In genomic region chr22:46606886-46607285, GRCh38 we compare ENCODE assay signal across 34 cellular contexts.
"Had no signal": no experiment of that assay in that cellular context is flagged by ENCODE, and none has a peak within 500 bp of the region (broad histone marks: within the 10 kb centered on the region; RNA-seq: fewer than 3 reads in every experiment).

No MANE protein-coding gene starts in this region.

- H3K36me3 Mint-ChIP-seq: activated naive CD4-positive, alpha-beta T cell treated with anti-CD3 and anti-CD28 coated beads, Interleukin-2, amount 50 U/mL, for 24 hours; activated naive CD8-positive, alpha-beta T cell; T-cell had no signal

- H3K9me3 Mint-ChIP-seq: activated B cell treated with CpG ODN at 0.5 μM for 24 hours; activated CD4-positive, alpha-beta memory T cell treated with anti-CD3 and anti-CD28 coated beads for 36 hours; activated CD4-positive, alpha-beta T cell treated with anti-CD3 and anti-CD28 coated beads, Interleukin-2, amount 10 ng/mL, durations not matched to agents 24 days and 14 days; activated naive CD4-positive, alpha-beta T cell treated with anti-CD3 and anti-CD28 coated beads, Interleukin-2, amount 50 U/mL, for 24 hours; activated naive CD8-positive, alpha-beta T cell treated with anti-CD3 and anti-CD28 coated beads, Interleukin-2, amount 10 ng/mL, durations not matched to agents 7 days and 5 days; activated T-cell treated with anti-CD3 and anti-CD28 coated beads, Interleukin-2, amount 50 U/mL, for 4 hours; activated T-cell treated with anti-CD3 and anti-CD28 coated beads, Interleukin-2, amount 50 U/mL, for 72 hours; activated T-helper 1 cell treated with anti-CD3 and anti-CD28 coated beads, Interleukin-12 subunit alpha, Interleukin-12 subunit beta, Interleukin-2, Interleukin-4 antibody, amounts not matched to agents 30 ng/mL and 10 ng/mL and 1 ng/mL, durations not matched to agents 14 hours and 24 hours and 36 hours; activated T-helper 17 cell treated with anti-CD3 and anti-CD28 coated beads, Interleukin-2, amount 50 U/mL, for 72 hours; central memory CD8-positive, alpha-beta T cell; T-cell had no signal

- H3K4me3 ChIP-seq: ascending aorta, cardiac muscle cell had no signal

- H3K27me3 Mint-ChIP-seq: activated B cell treated with CpG ODN at 0.5 μM for 24 hours; activated CD4-positive, alpha-beta memory T cell treated with anti-CD3 and anti-CD28 coated beads for 36 hours; activated CD4-positive, alpha-beta T cell treated with anti-CD3 and anti-CD28 coated beads, Interleukin-2, amount 10 ng/mL, durations not matched to agents 24 days and 14 days; activated CD8-positive, alpha-beta T cell treated with anti-CD3 and anti-CD28 coated beads for 36 hours; activated naive CD4-positive, alpha-beta T cell treated with anti-CD3 and anti-CD28 coated beads, Interleukin-2, amount 50 U/mL, for 24 hours; activated naive CD8-positive, alpha-beta T cell; activated naive CD8-positive, alpha-beta T cell treated with anti-CD3 and anti-CD28 coated beads, Interleukin-2, amount 50 U/mL, for 24 hours; activated T-helper 17 cell treated with anti-CD3 and anti-CD28 coated beads, Interleukin-2, amount 50 U/mL, for 72 hours; central memory CD8-positive, alpha-beta T cell; T-cell; T-helper 17 cell had no signal

- DNase-seq: activated B cell treated with CpG ODN at 0.5 μM for 24 hours; activated CD4-positive, alpha-beta memory T cell treated with anti-CD3 and anti-CD28 coated beads for 36 hours; activated CD4-positive, alpha-beta T cell treated with anti-CD3 and anti-CD28 coated beads for 4 hours; activated CD4-positive, alpha-beta T cell treated with anti-CD3 and anti-CD28 coated beads, Interleukin-2, amount 10 ng/mL, durations not matched to agents 24 days and 14 days; activated CD4-positive, alpha-beta T cell treated with anti-CD3 and anti-CD28 coated beads, Interleukin-2, amount 50 U/mL, for 1 hour; activated CD4-positive, alpha-beta T cell treated with anti-CD3 and anti-CD28 coated beads, Interleukin-2, amount 50 U/mL, for 4 hours; activated CD4-positive, CD25-positive, alpha-beta regulatory T cell treated with anti-CD3 and anti-CD28 coated beads, Interleukin-2, amount 50 U/mL, for 72 hours; activated CD8-positive, alpha-beta memory T cell treated with anti-CD3 and anti-CD28 coated beads, Interleukin-2, amount 50 U/mL, for 4 hours; activated CD8-positive, alpha-beta T cell treated with anti-CD3 and anti-CD28 coated beads for 36 hours; activated effector memory CD4-positive, alpha-beta T cell treated with anti-CD3 and anti-CD28 coated beads, Interleukin-2, amount 50 U/mL, for 16 hours; activated gamma-delta T cell treated with Interleukin-2 at 50 U/mL for 16 hours; activated naive CD4-positive, alpha-beta T cell; activated naive CD4-positive, alpha-beta T cell treated with anti-CD3 and anti-CD28 coated beads for 36 hours; activated naive CD8-positive, alpha-beta T cell treated with anti-CD3 and anti-CD28 coated beads, Interleukin-2, amount 10 ng/mL, durations not matched to agents 7 days and 5 days; activated naive CD8-positive, alpha-beta T cell treated with anti-CD3 and anti-CD28 coated beads, Interleukin-2, amount 50 U/mL, for 24 hours; activated T-cell treated with anti-CD3 and anti-CD28 coated beads for 4 hours; activated T-cell treated with anti-CD3 and anti-CD28 coated beads, Interleukin-2, amount 50 U/mL, for 1 hour; activated T-cell treated with anti-CD3 and anti-CD28 coated beads, Interleukin-2, amount 50 U/mL, for 4 hours; activated T-cell treated with anti-CD3 and anti-CD28 coated beads, Interleukin-2, amount 50 U/mL, for 72 hours; amygdala; anterior cingulate cortex; caudate nucleus; cerebellar nuclear complex; T-cell; T-helper 17 cell; T-helper 9 cell had no signal

- ATAC-seq: activated CD8-positive, alpha-beta T cell treated with anti-CD3 and anti-CD28 coated beads for 36 hours; activated naive CD8-positive, alpha-beta T cell treated with anti-CD3 and anti-CD28 coated beads, Interleukin-2, amount 50 U/mL, for 24 hours; activated T-cell treated with anti-CD3 and anti-CD28 coated beads, Interleukin-2, amount 50 U/mL, for 4 hours; activated T-cell treated with anti-CD3 and anti-CD28 coated beads, Interleukin-2, amount 50 U/mL, for 72 hours; activated T-helper 17 cell treated with anti-CD3 and anti-CD28 coated beads, Interleukin-2, amount 50 U/mL, for 72 hours; T-cell; T-helper 17 cell had no signal

- H3K27me3 ChIP-seq: ascending aorta, cardiac muscle cell had no signal

- H3K4me3 Mint-ChIP-seq: activated B cell treated with CpG ODN at 0.5 μM for 24 hours; activated CD4-positive, alpha-beta memory T cell treated with anti-CD3 and anti-CD28 coated beads for 36 hours; activated CD4-positive, alpha-beta T cell treated with anti-CD3 and anti-CD28 coated beads, Interleukin-2, amount 10 ng/mL, durations not matched to agents 24 days and 14 days; activated CD8-positive, alpha-beta T cell treated with anti-CD3 and anti-CD28 coated beads for 36 hours; activated naive CD4-positive, alpha-beta T cell treated with anti-CD3 and anti-CD28 coated beads for 36 hours; activated naive CD4-positive, alpha-beta T cell treated with anti-CD3 and anti-CD28 coated beads, Interleukin-2, amount 50 U/mL, for 24 hours; activated naive CD8-positive, alpha-beta T cell; activated naive CD8-positive, alpha-beta T cell treated with anti-CD3 and anti-CD28 coated beads, Interleukin-2, amount 10 ng/mL, durations not matched to agents 7 days and 5 days; activated naive CD8-positive, alpha-beta T cell treated with anti-CD3 and anti-CD28 coated beads, Interleukin-2, amount 50 U/mL, for 24 hours; activated T-cell treated with anti-CD3 and anti-CD28 coated beads, Interleukin-2, amount 50 U/mL, for 4 hours; activated T-cell treated with anti-CD3 and anti-CD28 coated beads, Interleukin-2, amount 50 U/mL, for 72 hours; activated T-helper 1 cell treated with anti-CD3 and anti-CD28 coated beads, Interleukin-12 subunit alpha, Interleukin-12 subunit beta, Interleukin-2, Interleukin-4 antibody, amounts not matched to agents 30 ng/mL and 10 ng/mL and 1 ng/mL, durations not matched to agents 14 hours and 24 hours and 36 hours; activated T-helper 17 cell treated with anti-CD3 and anti-CD28 coated beads, Interleukin-2, amount 50 U/mL, for 72 hours; brain; central memory CD8-positive, alpha-beta T cell; T-cell; T-helper 17 cell had no signal

- H3K36me3 ChIP-seq: ascending aorta, cardiac muscle cell had no signal

- H3K27ac ChIP-seq: ascending aorta, cardiac muscle cell had no signal

- H3K4me1 ChIP-seq: ascending aorta had no signal

- H3K9me3 ChIP-seq: ascending aorta had no signal

- H3K27ac Mint-ChIP-seq: activated B cell treated with CpG ODN at 0.5 μM for 24 hours; activated CD4-positive, alpha-beta memory T cell treated with anti-CD3 and anti-CD28 coated beads for 36 hours; activated CD4-positive, alpha-beta T cell treated with anti-CD3 and anti-CD28 coated beads, Interleukin-2, amount 10 ng/mL, durations not matched to agents 24 days and 14 days; activated CD8-positive, alpha-beta T cell treated with anti-CD3 and anti-CD28 coated beads for 36 hours; activated naive CD4-positive, alpha-beta T cell treated with anti-CD3 and anti-CD28 coated beads for 36 hours; activated naive CD4-positive, alpha-beta T cell treated with anti-CD3 and anti-CD28 coated beads, Interleukin-2, amount 50 U/mL, for 24 hours; activated naive CD8-positive, alpha-beta T cell; activated naive CD8-positive, alpha-beta T cell treated with anti-CD3 and anti-CD28 coated beads, Interleukin-2, amount 50 U/mL, for 24 hours; activated T-cell treated with anti-CD3 and anti-CD28 coated beads, Interleukin-2, amount 50 U/mL, for 72 hours; activated T-helper 1 cell treated with anti-CD3 and anti-CD28 coated beads, Interleukin-12 subunit alpha, Interleukin-12 subunit beta, Interleukin-2, Interleukin-4 antibody, amounts not matched to agents 30 ng/mL and 10 ng/mL and 1 ng/mL, durations not matched to agents 14 hours and 24 hours and 36 hours; activated T-helper 17 cell treated with anti-CD3 and anti-CD28 coated beads, Interleukin-2, amount 50 U/mL, for 72 hours; T-cell; T-helper 17 cell had no signal
